Comparison of ENCODE assay signal across 10 cellular contexts in genomic region chr10:43259981-43260761, GRCh38. TPM values are rescaled to one million over a fixed set of nuclear protein-coding genes. Genes with fewer than 3 reads are reported as not detected.
DNase-seq lines count a peak whose midpoint lies in the region; ATAC-seq and TF ChIP-seq lines count a peak whose summit lies in the region.
"Had no signal": no experiment of that assay in that cellular context is flagged by ENCODE, and none has a peak within 500 bp of the region (broad histone marks: within the 10 kb centered on the region; RNA-seq: fewer than 3 reads in every experiment).

No MANE protein-coding gene starts in this region.

- ATAC-seq in HG03565 (IDR thresholded peaks at IDR 0.05; ENCODE audit: unreplicated experiment): no peak
- ATAC-seq in HG03378 (IDR thresholded peaks at IDR 0.05; ENCODE audit: unreplicated experiment): no peak

- peaks cover 10% of the 10 kb centered on the region for H3K27me3 ChIP-seq in BE2C

- DNase-seq in BE2C (peak; percentile 44), GM13977 (ENCODE audit: low spot score) (peak; percentile 31), cardiac fibroblast (ENCODE audit: low read depth in 2 of 2) (peak; percentile 26 to 38), iris pigment epithelial cell (ENCODE audit: low read depth) (peak; percentile 48), hippocampal formation (lab: John Stamatoyannopoulos, UW) (no peak), NCI-H226 (no peak)
- DNase-seq: CD4-positive, CD25-positive, alpha-beta regulatory T cell; effector CD8-positive, alpha-beta T cell had no signal

- no peaks in the 10 kb centered on the region for H3K9me3 ChIP-seq in BE2C

- TF ChIP-seq CTCF in BE2C (IDR thresholded peaks at IDR 0.05; ENCODE audit: low read depth, low read length) (no peak), GM13977 (IDR thresholded peaks at IDR 0.05; ENCODE audit: extremely low read depth, insufficient read depth, missing control alignments) (no peak), cardiac fibroblast (IDR thresholded peaks at IDR 0.05; ENCODE audit: low read depth, low read length) (no peak)

- no peak overlapping the region for H3K4me3 ChIP-seq in BE2C (ENCODE audit: low read depth, low read length)
- no peak overlapping the region for H3K4me3 ChIP-seq in cardiac fibroblast (replicated peaks in 1 of 2; ENCODE audit: low read depth in 2 of 2, low read length in 2 of 2)

- in situ Hi-C loops in GM13977 (cut with MboI; ENCODE audit: low pct_unique_long_range_greater_than_20kb, low sequenced_read_pairs, unreplicated experiment): no loop called here

- H3K36me3 ChIP-seq in BE2C: no peaks in the 10 kb centered on the region

- H3K4me1 ChIP-seq in BE2C: no peaks in the 10 kb centered on the region

RNA-seq across cellular contexts. Expression of gene RASGEF1A, which starts 6.7 kb away (rescaled TPM):
- polyA plus RNA-seq in BE2C (2012; ENCODE audit: insufficient read depth, insufficient read length, low read depth): 0.25 TPM

Comparison
In these comparisons a context has a peak if more than half of its experiments do, and no peak if none do; other contexts are left out.
1. DNase-seq: peak in BE2C (single experiment), GM13977 (single experiment), cardiac fibroblast (2 of 2) and iris pigment epithelial cell (single experiment); none in hippocampal formation (0 of 2) and NCI-H226 (single experiment).